Comparison of ENCODE assay signal across 1 cellular context in genomic region chr16:89656435-89657121, GRCh38.
TF ChIP-seq lines count a peak whose summit lies in the region.

No MANE protein-coding gene starts in this region.

TF ChIP-seq in IMR-90, 13 proteins besides CTCF, POLR2A, EP300 and RAD21 (continued from another document):
- TF ChIP-seq ELK1 (IDR thresholded peaks at IDR 0.05; ENCODE audit: borderline replicate concordance, low read depth, low read length): no peak
- TF ChIP-seq SMC3 (IDR thresholded peaks at IDR 0.05; ENCODE audit: low read depth, low read length): no peak
- TF ChIP-seq FOS (IDR thresholded peaks at IDR 0.05; ENCODE audit: low read depth, low read length): no peak
- TF ChIP-seq USF2 (IDR thresholded peaks at IDR 0.05; ENCODE audit: low read depth, low read length): no peak
- TF ChIP-seq RCOR1 (IDR thresholded peaks at IDR 0.05; ENCODE audit: insufficient replicate concordance, low read length): no peak
- TF ChIP-seq MAZ (IDR thresholded peaks at IDR 0.05; ENCODE audit: borderline replicate concordance, low read depth, low read length): no peak
- TF ChIP-seq BHLHE40 (IDR thresholded peaks at IDR 0.05; ENCODE audit: low read depth, low read length): no peak
